Comparison of ENCODE assay signal across 23 cellular contexts in genomic region chr10:63410633-63411032, GRCh38. TPM values are rescaled to one million over a fixed set of nuclear protein-coding genes. Genes with fewer than 3 reads are reported as not detected.
DNase-seq lines count a peak whose midpoint lies in the region; ATAC-seq, FAIRE-seq and TF ChIP-seq lines count a peak whose summit lies in the region.
"Had no signal": no experiment of that assay in that cellular context is flagged by ENCODE, and none has a peak within 500 bp of the region (broad histone marks: within the 10 kb centered on the region; RNA-seq: fewer than 3 reads in every experiment).

No MANE protein-coding gene starts in this region.

- H3K4me1 ChIP-seq in HEK293 (ENCODE audit: control insufficient read depth, insufficient read depth, low read length) (peaks cover 12% of the 10 kb centered on the region), K562 (replicated peaks in 1 of 2; ENCODE audit: control insufficient read depth in 2 of 2, insufficient read depth in 2 of 2, low read length in 2 of 2) (peaks cover 0 to 19% of the 10 kb centered on the region in 2 experiments; a peak in 3 of 5 replicates), smooth muscle cell (ENCODE audit: low read depth) (peaks cover 18% of the 10 kb centered on the region), testis (no peaks in the 10 kb centered on the region)

- intact Hi-C loops in K562 (cut with micrococcal nuclease) (no loop called here), testis (cut with DNase I; ENCODE audit: low total_unique reads) (no loop called here)

- no TSS peak for BruUV-seq in K562 (replicated peaks; lab: Mats Ljungman, UMichigan)

- WGBS in K562 (ENCODE audit: insufficient coverage, low coverage, missing lambda C conversion rate): 30% methylated on average over 1 of the region's 1 CpG
- 24% methylated on average over 1 of the region's 1 CpG for WGBS in smooth muscle cell (ENCODE audit: low lambda C conversion rate)
- 56 to 65% methylated on average over 1 of the region's 1 CpG for WGBS in testis, 2 donors

- TF ChIP-seq POLR2A in K562 (conservative IDR thresholded peaks at IDR 0.05) (no peak), testis (IDR thresholded peaks at IDR 0.05) (no peak)

- peaks cover 5% of the 10 kb centered on the region for H3F3A ChIP-seq in smooth muscle cell (ENCODE audit: low read depth)

- H2AFZ ChIP-seq in K562 (ENCODE audit: low read depth, low read length) (no peak overlapping the region), smooth muscle cell (ENCODE audit: low read depth) (no peak overlapping the region)

- H3K4me3 ChIP-seq in HEK293 (ENCODE audit: low read depth, low read length): no peak overlapping the region
- H3K4me3 ChIP-seq in K562: no peak overlapping the region
- no peak overlapping the region for H3K4me3 ChIP-seq in smooth muscle cell
- H3K4me3 ChIP-seq in testis: no peak overlapping the region
- H3K4me3 ChIP-seq: A549, SK-N-MC had no signal

- no peaks in the 10 kb centered on the region for H3K36me3 ChIP-seq in HEK293 (ENCODE audit: control insufficient read depth in 2 of 2, insufficient read depth in 1 of 2, low read length in 2 of 2)
- peaks cover 3% of the 10 kb centered on the region; the same call in 1 of the 3 replicates for H3K36me3 ChIP-seq in K562 (ENCODE audit: control insufficient read depth, insufficient read depth, low read length)
- H3K36me3 ChIP-seq in smooth muscle cell (ENCODE audit: low read depth): no peaks in the 10 kb centered on the region
- no peaks in the 10 kb centered on the region for H3K36me3 ChIP-seq in testis (ENCODE audit: low read depth, missing control alignments)
- H3K36me3 ChIP-seq: BE2C had no signal

- H3K36me3 Mint-ChIP-seq in nephron (ENCODE audit: low read depth): peaks cover 10% of the 10 kb centered on the region

- no peaks in the 10 kb centered on the region for H3K9me1 ChIP-seq in K562 (ENCODE audit: control insufficient read depth, insufficient read depth, low read length)

- no peak for DNase-seq in K562 (ENCODE audit: extremely low read depth in 1 of 4, low spot score in 3 of 4)
- DNase-seq in smooth muscle cell (lab: John Stamatoyannopoulos, UW; ENCODE audit: unreplicated experiment): no peak
- no peak for DNase-seq in medulla oblongata (ENCODE audit: extremely low spot score)
- DNase-seq in stimulated activated CD4-positive, alpha-beta T cell treated with anti-CD3 and anti-CD28 coated beads, Interleukin-2, amount 100 ng/mL, for 24 hours: no peak
- DNase-seq in testis: no peak
- no peak for DNase-seq in stimulated activated CD4-positive, alpha-beta T cell treated with anti-CD3 and anti-CD28 coated beads, Interleukin-12 subunit alpha, Interleukin-12 subunit beta, amount 100 ng/mL, for 4 hours
- DNase-seq: BE2C, EL, GF-D8, H7, MV-4-11, NCI-H1105 treated with DMSO at 0.1 percent for 48 hours, NCI-H1694, NCI-H2081 treated with DMSO at 0.1 percent for 48 hours, NCI-H2171 treated with DMSO at 0.1 percent for 48 hours, NCI-H524 treated with DMSO at 0.1 percent for 48 hours, NCI-H82, SHP77 had no signal

- H3K9ac ChIP-seq in K562 (ENCODE audit: insufficient read depth in 1 of 2, low read depth in 2 of 2, low read length in 2 of 2) (no peak overlapping the region), smooth muscle cell (ENCODE audit: low read depth) (no peak overlapping the region)

- H3K27me3 ChIP-seq in K562 (ENCODE audit: control insufficient read depth in 2 of 2, insufficient read depth in 2 of 2, low read length in 2 of 2) (no peaks in the 10 kb centered on the region), smooth muscle cell (ENCODE audit: low read depth) (no peaks in the 10 kb centered on the region), testis (no peaks in the 10 kb centered on the region)
- H3K27me3 ChIP-seq: BE2C had no signal

- H3K9me3 Mint-ChIP-seq in nephron: no peaks in the 10 kb centered on the region

- H3K27me3 Mint-ChIP-seq in nephron (ENCODE audit: low read depth): no peaks in the 10 kb centered on the region

- peak overlapping the region in 2 of 3 experiments; percentile 26 to 32 for H3K27ac Mint-ChIP-seq in nephron

- in situ Hi-C loops in K562 (cut with MboI): no loop called here

- peaks cover 22% of the 10 kb centered on the region for H3K4me1 Mint-ChIP-seq in nephron

- H4K20me1 ChIP-seq in K562 (replicated peaks; ENCODE audit: control insufficient read depth, insufficient read depth, low read length) (no peaks in the 10 kb centered on the region), smooth muscle cell (ENCODE audit: low read depth) (peaks cover 41% of the 10 kb centered on the region)

- no peaks in the 10 kb centered on the region for H3K9me3 ChIP-seq in HEK293 (ENCODE audit: control insufficient read depth, insufficient read depth, low read depth, low read length)
- H3K9me3 ChIP-seq in K562 (replicated peaks; ENCODE audit: control insufficient read depth, insufficient read depth, low read depth, low read length): no peaks in the 10 kb centered on the region
- H3K9me3 ChIP-seq in smooth muscle cell (replicated peaks; ENCODE audit: low read depth): no peaks in the 10 kb centered on the region
- no peaks in the 10 kb centered on the region for H3K9me3 ChIP-seq in testis
- H3K9me3 ChIP-seq: A549, BE2C had no signal

- no peak overlapping the region for H3K4me2 ChIP-seq in K562 (ENCODE audit: insufficient read depth, low read length)
- peak overlapping the region; percentile 81 for H3K4me2 ChIP-seq in smooth muscle cell
- H3K4me2 ChIP-seq: A549 had no signal

- no peak for TF ChIP-seq RAD21 in K562 (CRISPR knock-in tag; conservative IDR thresholded peaks at IDR 0.05 in 1 of 2, IDR thresholded peaks at IDR 0.05 in 1 of 2)

- POLR2A ChIA-PET in HEK293 (lab: Yijun Ruan, JAX) (no interaction called here), K562 (lab: Yijun Ruan, JAX) (interaction anchor here (1.1 to 1.6 kb wide), 2 partner anchors 155 to 221 kb away, joined by 3 read pairs; no protein-coding TSS in a partner anchor)

- peak; percentile 41 for ATAC-seq in K562
- ATAC-seq: Panc1 had no signal

- H3K79me2 ChIP-seq in K562 (ENCODE audit: control insufficient read depth, insufficient read depth, low read length): peaks cover 84% of the 10 kb centered on the region
- peaks cover 86% of the 10 kb centered on the region for H3K79me2 ChIP-seq in smooth muscle cell (ENCODE audit: low read depth)

- no peak for FAIRE-seq in K562 (lab: Jason Lieb, UNC)
- FAIRE-seq: A549 had no signal

- no peak for TF ChIP-seq CTCF in HEK293 (tag by site-specific recombination; IDR thresholded peaks at IDR 0.05)
- no peak for TF ChIP-seq CTCF in K562 (IDR thresholded peaks at IDR 0.05 in 2 of 3, conservative IDR thresholded peaks at IDR 0.05 in 1 of 3; ENCODE audit: insufficient read depth in 2 of 3, low read depth in 1 of 3, low read length in 3 of 3)
- no peak for TF ChIP-seq CTCF in nephron (IDR thresholded peaks at IDR 0.05; ENCODE audit: unreplicated experiment in 3 of 3)
- no peak for TF ChIP-seq CTCF in smooth muscle cell (IDR thresholded peaks at IDR 0.05; ENCODE audit: borderline replicate concordance, insufficient read depth, poor library complexity, severe bottlenecking)
- TF ChIP-seq CTCF in testis (IDR thresholded peaks at IDR 0.05): no peak

- no peak for TF ChIP-seq EP300 in K562 (IDR thresholded peaks at IDR 0.05; ENCODE audit: low read length)

- H3K4me3 Mint-ChIP-seq in nephron: no peak overlapping the region

- no peak overlapping the region for H3K27ac ChIP-seq in HEK293 (ENCODE audit: extremely low read depth, low read depth, low read length)
- peak overlapping the region; percentile 47; the same call in 1 of the 3 replicates for H3K27ac ChIP-seq in K562 (ENCODE audit: extremely low read depth, low read depth, low read length)
- H3K27ac ChIP-seq in smooth muscle cell (ENCODE audit: low read depth): peak overlapping the region; percentile 90
- H3K27ac ChIP-seq in testis: no peak overlapping the region
- H3K27ac ChIP-seq: A549 had no signal

- CTCF ChIA-PET in HEK293 (lab: Yijun Ruan, JAX): no interaction called here
- CTCF ChIA-PET in K562 (lab: Yijun Ruan, JAX; ENCODE audit: low intra/inter-chr PET ratio): interaction anchor here (0.6 kb wide), 1 partner anchor 45 kb away, joined by 3 read pairs; no protein-coding TSS in a partner anchor

TF ChIP-seq in HEK293, 187 proteins besides CTCF, POLR2A, EP300 and RAD21 (continues in another document):
- TF ChIP-seq ZNF19 (tag by site-specific recombination; IDR thresholded peaks at IDR 0.05; ENCODE audit: low read depth): no peak

TF ChIP-seq in K562, 482 proteins besides CTCF, POLR2A, EP300 and RAD21 (continues in another document):
- TF ChIP-seq ZNF274 (IDR thresholded peaks at IDR 0.05; ENCODE audit: borderline replicate concordance, low read depth, low read length) (no peak), HMG20A (CRISPR knock-in tag; conservative IDR thresholded peaks at IDR 0.05) (no peak)

RNA-seq across cellular contexts. Expression of gene JMJD1C, which starts 55.1 kb away (rescaled TPM):
- total RNA-seq in K562 (2011; cell fraction: chromatin; rRNA removed; ENCODE audit: low replicate concordance): 158 and 301 TPM in 2 replicates
- total RNA-seq in K562 (2011; cell fraction: nucleolus; rRNA removed): 93.6 and 118 TPM in 2 replicates
- total RNA-seq in K562 (2011; cell fraction: nucleoplasm; rRNA removed): 154 and 227 TPM in 2 replicates
- total RNA-seq in K562 (2014; rRNA removed) (33.3 and 39.7 TPM in 2 replicates), K562 (2014; rRNA removed; fragmentation: Illumina TruSeq; extraction: Trizol) (68.0 and 79.3 TPM in 2 replicates), K562 (2015; rRNA removed; fragmentation: Illumina TruSeq; extraction: Trizol) (57.4 and 58.8 TPM in 2 replicates), K562 (2021) (46.0 and 47.2 TPM in 2 replicates), smooth muscle cell (132 and 173 TPM in 2 replicates), testis (100 to 1,000 TPM in 1 of 2 donors, 10 to 100 TPM in 1; 94.6 to 111 TPM)
- polyA plus RNA-seq in K562 (2011; rRNA removed) (49.3 and 51.1 TPM in 2 replicates), K562 (2014; fragmentation: Illumina TruSeq; extraction: Trizol) (48.1 and 49.3 TPM in 2 replicates), K562 (2014; fragmentation: Nextera tagmentation; extraction: Ambion mirVana) (10 to 100 TPM; 25.3 to 38.5 TPM), K562 (2014; rRNA removed) (32.3 and 36.1 TPM in 2 replicates), smooth muscle cell (28.5 and 52.5 TPM in 2 replicates), testis (ENCODE audit: insufficient read depth, low read depth, low replicate concordance) (29.7 TPM)
- polyA plus RNA-seq in K562 (2011; cell fraction: cytosol; rRNA removed): 12.9 and 24.3 TPM in 2 replicates
- 53.4 and 73.5 TPM in 2 replicates for polyA plus RNA-seq in K562 (2011; cell fraction: nucleus; rRNA removed)
- polyA plus RNA-seq in K562 (2012): 26.3 and 30.7 TPM in 2 replicates
- polyA minus RNA-seq in K562 (2011; rRNA and poly(A)+ RNA removed): 164 and 189 TPM in 2 replicates
- polyA minus RNA-seq in K562 (2011; cell fraction: cytosol; rRNA and poly(A)+ RNA removed): 36.8 and 39.6 TPM in 2 replicates
- 86.6 and 187 TPM in 2 replicates for polyA minus RNA-seq in K562 (2011; cell fraction: nucleus; rRNA and poly(A)+ RNA removed)

Comparison
In these comparisons a context has a peak if more than half of its experiments do, and no peak if none do; other contexts are left out.
1. H3K27ac ChIP-seq: peak in K562 (single experiment) and smooth muscle cell (single experiment); none in HEK293 (single experiment) and testis (0 of 2).